27 cellular contexts compared by ENCODE assay signal in the genomic region with DNA sequence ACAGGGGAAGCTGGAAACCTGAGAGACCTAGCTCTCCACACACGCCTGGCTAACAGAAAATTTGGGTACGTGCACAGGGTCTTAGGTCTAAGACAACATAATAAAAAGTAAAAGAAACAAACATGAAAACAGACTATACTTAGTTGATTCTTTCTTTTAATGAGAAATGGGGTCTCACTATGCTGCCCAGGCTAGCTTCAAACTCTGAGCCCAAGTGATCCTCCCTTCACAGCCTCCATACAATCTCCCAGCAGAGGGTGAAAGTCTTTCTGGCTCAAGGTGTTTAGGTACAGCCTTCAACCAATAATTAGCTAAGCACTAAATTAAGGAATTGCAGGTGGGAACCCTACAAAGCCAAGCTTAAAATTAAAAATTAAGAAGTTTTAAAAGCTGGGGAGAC.
"Had no signal": no experiment of that assay in that cellular context is flagged by ENCODE, and none has a peak within 500 bp of the region (broad histone marks: within the 10 kb centered on the region; RNA-seq: fewer than 3 reads in every experiment).

No MANE protein-coding gene starts in this region.

- DNase-seq: hypothalamus; immature natural killer cell; kidney; left colon; left lung; lower lobe of right lung; mammary epithelial cell; mesenchymal stem cell; naive B cell; natural killer cell; nephron progenitor cell; occipital lobe; stimulated activated CD4-positive, alpha-beta T cell treated with anti-CD3 and anti-CD28 coated beads, Interleukin-12 subunit alpha, Interleukin-12 subunit beta, amount 100 ng/mL, for 4 hours; stimulated activated CD4-positive, alpha-beta T cell treated with anti-CD3 and anti-CD28 coated beads, Interleukin-15, amount 100 ng/mL, for 24 hours; stimulated activated CD4-positive, alpha-beta T cell treated with anti-CD3 and anti-CD28 coated beads, Interleukin-2, amount 100 ng/mL, for 24 hours; stimulated activated CD4-positive, alpha-beta T cell treated with anti-CD3 and anti-CD28 coated beads, Interleukin-4, amount 100 ng/mL, for 1 hour; stimulated activated naive CD4-positive, alpha-beta T cell; tibial artery; trophoblast cell; upper lobe of right lung had no signal

- H3K27me3 Mint-ChIP-seq: naive B cell; progenitor cell of endocrine pancreas; stimulated activated naive CD8-positive, alpha-beta T cell treated with anti-CD3 and anti-CD28 coated beads, Interleukin-15, Interleukin-2, amounts not matched to agents 100 ng/mL and 50 ng/mL, for 24 hours had no signal

- H3K4me3 ChIP-seq: left lung, lower lobe of right lung, right atrium auricular region, skin epidermis, suprapubic skin, thoracic aorta, tibial artery, upper lobe of right lung had no signal

- H3K27ac Mint-ChIP-seq: immature natural killer cell; natural killer cell; stimulated activated naive CD8-positive, alpha-beta T cell treated with anti-CD3 and anti-CD28 coated beads, Interleukin-15, Interleukin-2, amounts not matched to agents 100 ng/mL and 50 ng/mL, for 24 hours had no signal

- H3K9me3 ChIP-seq: suprapubic skin, thoracic aorta had no signal

- H3K4me1 Mint-ChIP-seq: nephron progenitor cell had no signal

- H3K27ac ChIP-seq: left lung, lower lobe of right lung, right atrium auricular region, skin epidermis, suprapubic skin, thoracic aorta, tibial artery, upper lobe of right lung had no signal

- H3K27me3 ChIP-seq: left lung, right atrium auricular region, suprapubic skin, tibial artery, upper lobe of right lung had no signal

- H3K4me3 Mint-ChIP-seq: immature natural killer cell; natural killer cell; nephron progenitor cell; stimulated activated naive CD8-positive, alpha-beta T cell treated with anti-CD3 and anti-CD28 coated beads, Interleukin-15, Interleukin-2, amounts not matched to agents 100 ng/mL and 50 ng/mL, for 24 hours had no signal

- H3K4me1 ChIP-seq: lower lobe of right lung, right atrium auricular region, suprapubic skin, tibial artery, upper lobe of right lung had no signal

- ATAC-seq: left colon, left lung, lower lobe of right lung, natural killer cell, sciatic nerve, upper lobe of right lung had no signal
